Comparison of ENCODE assay signal across 9 cellular contexts in the genomic region with DNA sequence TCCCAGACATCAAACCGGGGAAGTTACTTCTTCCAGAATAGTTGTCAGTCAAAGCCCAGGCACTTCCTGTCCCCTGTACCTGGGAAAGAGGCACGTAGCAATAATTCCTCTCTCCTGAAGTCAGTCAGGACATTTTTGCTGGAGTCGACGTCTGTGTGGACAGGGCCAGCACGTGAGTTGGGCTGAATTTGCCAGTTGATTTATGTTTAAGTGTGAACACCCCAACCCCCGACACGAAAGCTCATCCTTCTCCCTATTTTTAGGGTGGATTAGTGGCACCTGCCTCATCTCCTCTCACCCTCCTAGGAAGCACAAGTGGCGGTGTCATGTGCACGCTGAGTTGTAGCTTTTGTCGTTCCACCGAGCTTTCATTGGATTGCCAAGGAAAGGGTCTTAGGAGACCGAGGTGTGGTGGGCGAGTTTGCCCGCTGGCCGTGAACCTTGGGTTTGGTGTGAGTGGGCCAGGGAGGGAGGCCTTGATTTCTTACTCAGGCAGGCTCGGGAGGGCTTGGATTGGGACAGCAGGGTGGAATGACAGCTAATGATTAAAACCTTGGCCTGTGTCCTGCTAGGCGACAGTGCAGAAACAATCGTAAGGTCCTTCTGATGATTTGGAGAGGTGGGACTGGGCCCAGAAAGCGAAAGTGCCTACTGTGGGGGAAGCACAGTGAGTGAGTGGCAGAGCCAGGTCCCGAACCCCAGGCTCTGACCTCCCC.
DNase-seq lines count a peak whose midpoint lies in the region; ATAC-seq, FAIRE-seq and TF ChIP-seq lines count a peak whose summit lies in the region.
"Had no signal": no experiment of that assay in that cellular context is flagged by ENCODE, and none has a peak within 500 bp of the region (broad histone marks: within the 10 kb centered on the region; RNA-seq: fewer than 3 reads in every experiment).

No MANE protein-coding gene starts in this region.

- intact Hi-C loops in esophagus squamous epithelium (cut with DNase I), result loop anchor here (10.0 kb wide), 1 partner anchor 52 kb away; no protein-coding TSS in a partner anchor

- peaks cover 9% of the 10 kb centered on the region for H3K4me1 ChIP-seq in CD4-positive, CD25-positive, alpha-beta regulatory T cell (ENCODE audit: control insufficient read depth, insufficient read depth, low read length, poor library complexity, severe bottlenecking)
- H3K4me1 ChIP-seq in SJCRH30, result peaks cover 26% of the 10 kb centered on the region
- peaks cover 28 to 68% (median 46%) of the 10 kb centered on the region in 3 donors for H3K4me1 ChIP-seq in esophagus squamous epithelium

- H3K36me3 ChIP-seq in CD4-positive, CD25-positive, alpha-beta regulatory T cell (ENCODE audit: control insufficient read depth, insufficient read depth, low read length), result no peaks in the 10 kb centered on the region
- no peaks in the 10 kb centered on the region for H3K36me3 ChIP-seq in SJCRH30
- H3K36me3 ChIP-seq in esophagus squamous epithelium, result peaks cover 0 to 26% (median 0%) of the 10 kb centered on the region in 3 donors

- H3K4me3 Mint-ChIP-seq in CD4-positive, CD25-positive, alpha-beta regulatory T cell, result peak overlapping the region in 2 of 4 donors; percentile 55 to 61
- peak overlapping the region; percentile 84 for H3K4me3 Mint-ChIP-seq in neural crest cell

- no peak for DNase-seq in CD4-positive, CD25-positive, alpha-beta regulatory T cell
- DNase-seq in SJCRH30, result peak; percentile 62 to 72
- no peak for DNase-seq in esophagus squamous epithelium (lab: John Stamatoyannopoulos, UW)
- no peak for DNase-seq in neural crest cell (ENCODE audit: low read depth, low spot score)
- DNase-seq in cortex of kidney (lab: John Stamatoyannopoulos, UW), result no peak
- DNase-seq in 8988T, result no peak
- DNase-seq in frontal cortex (ENCODE audit: low spot score in 2 of 2), result no peak

- FAIRE-seq in frontal cortex (lab: Jason Lieb, UNC), result no peak
- FAIRE-seq: HTR-8/SVneo had no signal

- no peak for ATAC-seq in CD4-positive, CD25-positive, alpha-beta regulatory T cell (ENCODE audit: low read depth in 2 of 2)
- no peak for ATAC-seq in GM18907 (IDR thresholded peaks at IDR 0.05; ENCODE audit: unreplicated experiment)

- peaks cover 0 to 24% (median 7%) of the 10 kb centered on the region in 4 donors for H3K4me1 Mint-ChIP-seq in CD4-positive, CD25-positive, alpha-beta regulatory T cell
- H3K4me1 Mint-ChIP-seq in neural crest cell, result peaks cover 45% of the 10 kb centered on the region

- H3K27ac Mint-ChIP-seq in CD4-positive, CD25-positive, alpha-beta regulatory T cell, result peak overlapping the region in 2 of 3 donors; percentile 49 to 77
- peak overlapping the region; percentile 57 for H3K27ac Mint-ChIP-seq in neural crest cell (ENCODE audit: unreplicated experiment)

- H3K4me3 ChIP-seq in CD4-positive, CD25-positive, alpha-beta regulatory T cell (ENCODE audit: low read depth, low read length), result no peak overlapping the region
- peak overlapping the region; percentile 74 for H3K4me3 ChIP-seq in SJCRH30
- H3K4me3 ChIP-seq in esophagus squamous epithelium, result peak overlapping the region; percentile 36 to 68 (median 64)

- TF ChIP-seq CTCF in esophagus squamous epithelium (IDR thresholded peaks at IDR 0.05) (no peak), neural crest cell (conservative IDR thresholded peaks at IDR 0.05) (no peak)

- H3K27me3 Mint-ChIP-seq in CD4-positive, CD25-positive, alpha-beta regulatory T cell, result peaks cover 19% of the 10 kb centered on the region
- peaks cover 3% of the 10 kb centered on the region for H3K27me3 Mint-ChIP-seq in neural crest cell (ENCODE audit: low read depth)

- no peak overlapping the region for H3K27ac ChIP-seq in CD4-positive, CD25-positive, alpha-beta regulatory T cell (ENCODE audit: insufficient read depth, low read length, poor library complexity, severe bottlenecking)
- H3K27ac ChIP-seq in SJCRH30 (peak overlapping the region; percentile 84), esophagus squamous epithelium (peak overlapping the region; percentile 83 to 92 (median 87))

- peaks cover 2% of the 10 kb centered on the region for H3K27me3 ChIP-seq in CD4-positive, CD25-positive, alpha-beta regulatory T cell (ENCODE audit: control insufficient read depth, insufficient read depth, low read length)
- no peaks in the 10 kb centered on the region for H3K27me3 ChIP-seq in SJCRH30
- H3K27me3 ChIP-seq in esophagus squamous epithelium, result no peaks in the 10 kb centered on the region

- H3K36me3 Mint-ChIP-seq in CD4-positive, CD25-positive, alpha-beta regulatory T cell, result no peaks in the 10 kb centered on the region
- H3K36me3 Mint-ChIP-seq in neural crest cell (ENCODE audit: low read depth), result no peaks in the 10 kb centered on the region

- 41 to 42% methylated on average over 17 to 20 of the region's 20 CpGs for WGBS in esophagus squamous epithelium, 2 donors

- peaks cover 0 to 2% (median 0%) of the 10 kb centered on the region in 7 donors for H3K9me3 Mint-ChIP-seq in CD4-positive, CD25-positive, alpha-beta regulatory T cell
- no peaks in the 10 kb centered on the region for H3K9me3 Mint-ChIP-seq in neural crest cell

- peaks cover 0 to 3% of the 10 kb centered on the region in 2 experiments for H3K9me3 ChIP-seq in CD4-positive, CD25-positive, alpha-beta regulatory T cell (ENCODE audit: control insufficient read depth in 2 of 2, low read length in 2 of 2)
- H3K9me3 ChIP-seq in SJCRH30 (replicated peaks), result no peaks in the 10 kb centered on the region
- H3K9me3 ChIP-seq in esophagus squamous epithelium, result no peaks in the 10 kb centered on the region

- TF ChIP-seq POLR2A in esophagus squamous epithelium (IDR thresholded peaks at IDR 0.05), result no peak

Comparison
In these comparisons a context has a peak if more than half of its experiments do, and no peak if none do; other contexts are left out.
1. DNase-seq: peak in SJCRH30 (2 of 2); none in CD4-positive, CD25-positive, alpha-beta regulatory T cell (0 of 3), esophagus squamous epithelium (single experiment), neural crest cell (single experiment), cortex of kidney (single experiment), 8988T (single experiment) and frontal cortex (0 of 2).